In the genomic region with DNA sequence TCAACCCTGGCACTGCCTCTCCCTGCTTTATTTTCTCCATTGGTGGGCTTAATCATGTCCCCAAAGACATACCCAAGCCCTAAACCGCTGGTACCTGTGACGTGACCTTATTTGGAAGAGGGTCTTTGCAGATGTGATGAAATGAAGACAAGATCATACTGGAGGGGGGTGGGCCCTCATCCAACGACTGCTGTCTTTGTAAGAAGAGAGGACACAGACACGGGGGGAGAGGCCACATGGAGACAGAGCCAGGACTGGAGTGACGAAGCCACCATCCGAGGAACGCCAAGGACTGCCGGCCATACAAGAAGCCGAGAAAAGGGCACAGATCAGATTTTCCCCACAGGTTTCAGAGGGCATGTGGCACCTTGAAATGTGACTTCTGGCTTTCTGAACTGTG, we compare ENCODE assay signal across 18 cellular contexts.
DNase-seq lines count a peak whose midpoint lies in the region; ATAC-seq and TF ChIP-seq lines count a peak whose summit lies in the region.
"Had no signal": no experiment of that assay in that cellular context is flagged by ENCODE, and none has a peak within 500 bp of the region (broad histone marks: within the 10 kb centered on the region; RNA-seq: fewer than 3 reads in every experiment).

No MANE protein-coding gene starts in this region.

- no peak overlapping the region for H3K27ac ChIP-seq in RWPE2 (ENCODE audit: poor library complexity, severe bottlenecking)
- H3K27ac ChIP-seq: 22Rv1, BLaER1, C4-2B had no signal

- H3K4me1 ChIP-seq in RWPE2 (ENCODE audit: insufficient read depth, poor library complexity, severe bottlenecking) = no peaks in the 10 kb centered on the region
- H3K4me1 ChIP-seq: BLaER1, Caco-2 had no signal

- H3K27me3 ChIP-seq in RWPE2 (ENCODE audit: insufficient read depth, poor library complexity, severe bottlenecking) = no peaks in the 10 kb centered on the region
- H3K27me3 ChIP-seq: BLaER1 had no signal

- no peaks in the 10 kb centered on the region for H3K36me3 ChIP-seq in RWPE2 (ENCODE audit: low read depth)
- H3K36me3 ChIP-seq: BLaER1 had no signal

- TF ChIP-seq CTCF in RWPE2 (IDR thresholded peaks at IDR 0.05; ENCODE audit: poor library complexity, severe bottlenecking) (no peak), neural crest cell (conservative IDR thresholded peaks at IDR 0.05) (no peak)

- intact Hi-C loops in sciatic nerve (cut with DNase I) = no loop called here

- peak; percentile 42 for DNase-seq in RWPE2 (ENCODE audit: low spot score)
- no peak for DNase-seq in neural crest cell (ENCODE audit: low read depth, low spot score)
- DNase-seq in sciatic nerve (ENCODE audit: low spot score) = peak; percentile 35
- DNase-seq in NCI-H187 (lab: John Stamatoyannopoulos, UW) = no peak
- DNase-seq in activated CD4-positive, alpha-beta T cell treated with anti-CD3 and anti-CD28 coated beads, Interleukin-2, amount 50 U/mL, for 1 hour = no peak
- DNase-seq: Caco-2; CD4-positive, CD25-positive, alpha-beta regulatory T cell; CD8-positive, alpha-beta T cell; DMS153; DND-41; H9 had no signal

- no peak overlapping the region for H3K4me3 ChIP-seq in RWPE2 (ENCODE audit: severe bottlenecking)
- H3K4me3 ChIP-seq: BLaER1, GM23338 had no signal

- H3K36me3 Mint-ChIP-seq in neural crest cell (ENCODE audit: low read depth) = no peaks in the 10 kb centered on the region
- H3K36me3 Mint-ChIP-seq: CD4-positive, CD25-positive, alpha-beta regulatory T cell; CD8-positive, alpha-beta T cell had no signal

- H3K9me3 Mint-ChIP-seq in neural crest cell = no peaks in the 10 kb centered on the region
- H3K9me3 Mint-ChIP-seq: CD4-positive, CD25-positive, alpha-beta regulatory T cell; CD8-positive, alpha-beta T cell; GM23338; H9 had no signal

- peaks cover 11% of the 10 kb centered on the region for H3K4me1 Mint-ChIP-seq in neural crest cell
- H3K4me1 Mint-ChIP-seq: B cell; CD4-positive, CD25-positive, alpha-beta regulatory T cell; GM23338 had no signal

- ATAC-seq in RWPE2 (ENCODE audit: low read depth) (no peak), sciatic nerve (no peak), GM21528 (IDR thresholded peaks at IDR 0.05; ENCODE audit: low FRiP score, unreplicated experiment) (no peak)
- ATAC-seq: CD8-positive, alpha-beta T cell; GM23338; HCT116 had no signal

- no peak overlapping the region for H3K4me3 Mint-ChIP-seq in neural crest cell
- H3K4me3 Mint-ChIP-seq: B cell; CD8-positive, alpha-beta T cell; GM23338; H9 had no signal

- peak overlapping the region; percentile 35 for H3K27ac Mint-ChIP-seq in neural crest cell (ENCODE audit: unreplicated experiment)
- H3K27ac Mint-ChIP-seq: B cell; CD4-positive, CD25-positive, alpha-beta regulatory T cell; CD8-positive, alpha-beta T cell; GM23338 had no signal

- peaks cover 3% of the 10 kb centered on the region for H3K27me3 Mint-ChIP-seq in neural crest cell (ENCODE audit: low read depth)
- H3K27me3 Mint-ChIP-seq: B cell; CD4-positive, CD25-positive, alpha-beta regulatory T cell had no signal

- no peaks in the 10 kb centered on the region for H3K9me3 ChIP-seq in RWPE2 (ENCODE audit: severe bottlenecking)
- H3K9me3 ChIP-seq: BLaER1, Caco-2 had no signal

Comparison
In these comparisons a context has a peak if more than half of its experiments do, and no peak if none do; other contexts are left out.
1. DNase-seq: peak in RWPE2 (single experiment) and sciatic nerve (single experiment); none in neural crest cell (single experiment), NCI-H187 (0 of 2) and activated CD4-positive, alpha-beta T cell treated with anti-CD3 and anti-CD28 coated beads, Interleukin-2, amount 50 U/mL, for 1 hour (single experiment).